ENCODE assay signal across 14 cellular contexts in genomic region chr4:54058171-54058570, GRCh38. TPM values are rescaled to one million over a fixed set of nuclear protein-coding genes. Genes with fewer than 3 reads are reported as not detected.
DNase-seq lines count a peak whose midpoint lies in the region; ATAC-seq, FAIRE-seq and TF ChIP-seq lines count a peak whose summit lies in the region.
"Had no signal": no experiment of that assay in that cellular context is flagged by ENCODE, and none has a peak within 500 bp of the region (broad histone marks: within the 10 kb centered on the region; RNA-seq: fewer than 3 reads in every experiment).

No MANE protein-coding gene starts in this region.

- 0 out of 22 replicates have a peak overlapping the region, but pooled peaks of 1 of the 11 experiments have one; percentile 9 for H3K9ac ChIP-seq in BLaER1 treated with 17β-estradiol and CSF1 and Interleukin-3, amounts not matched to agents 10 nM and 100 nM
- no peak overlapping the region for H3K9ac ChIP-seq in GM12878 (ENCODE audit: control insufficient read depth, insufficient read depth, low read length)

- in situ Hi-C loops in GM12878 (cut with MboI), result no loop called here

- no peak for TF ChIP-seq EP300 in GM12878 (IDR thresholded peaks at IDR 0.05; ENCODE audit: borderline replicate concordance in 1 of 2, control insufficient read depth in 1 of 2, low read depth in 2 of 2, low read length in 2 of 2)

- H3K4me3 ChIP-seq in BLaER1 treated with 17β-estradiol and CSF1 and Interleukin-3, amounts not matched to agents 10 nM and 100 nM, result no peak overlapping the region
- H3K4me3 ChIP-seq in GM12878 (peak overlapping the region; percentile 2; the same call in 1 of the 2 replicates), testis (no peak overlapping the region)

- H3K4me1 Mint-ChIP-seq in IgD-negative memory B cell, result peaks cover 50 to 67% (median 66%) of the 10 kb centered on the region in 3 donors

- BruUV-seq in GM12878 (replicated peaks; lab: Mats Ljungman, UMichigan), result no TSS peak

- POLR2A ChIA-PET in GM12878 (lab: Charles Lee), result interaction anchor here (1.4 kb wide), 1 partner anchor 18 kb away, joined by 4 read pairs; no protein-coding TSS in a partner anchor

- SMC1A ChIA-PET in GM12878 (lab: Charles Lee; ENCODE audit: uncharacterized antibody, unreplicated experiment), result interaction anchor here (1.0 to 2.0 kb wide), 5 partner anchors 9 to 128 kb away, joined by 3 to 6 read pairs (median 4); no protein-coding TSS in a partner anchor

- no peak overlapping the region for H2AFZ ChIP-seq in GM12878 (ENCODE audit: control insufficient read depth, low read depth, low read length)

- no peaks in the 10 kb centered on the region for H3K27me3 Mint-ChIP-seq in IgD-negative memory B cell

- peak overlapping the region; percentile 8 to 88 (median 42) for H3K4me3 Mint-ChIP-seq in IgD-negative memory B cell
- H3K4me3 Mint-ChIP-seq: H9 had no signal

- CTCF ChIA-PET in GM12878 (lab: Yijun Ruan, JAX), result interaction anchor here (0.8 to 2.8 kb wide), 2 partner anchors 8 to 44 kb away, joined by 3 to 11 read pairs; no protein-coding TSS in a partner anchor

- H3K9me3 Mint-ChIP-seq in IgD-negative memory B cell, result no peaks in the 10 kb centered on the region
- H3K9me3 Mint-ChIP-seq: H9 had no signal

- peaks cover 0 to 26% (median 13%) of the 10 kb centered on the region in 11 experiments; a peak in 12 of 22 replicates for H3K36me3 ChIP-seq in BLaER1 treated with 17β-estradiol and CSF1 and Interleukin-3, amounts not matched to agents 10 nM and 100 nM
- H3K36me3 ChIP-seq in GM12878 (ENCODE audit: control insufficient read depth in 2 of 2, insufficient read depth in 2 of 2, low read length in 1 of 2), result no peaks in the 10 kb centered on the region
- H3K36me3 ChIP-seq in testis (ENCODE audit: low read depth, missing control alignments), result no peaks in the 10 kb centered on the region

- no peaks in the 10 kb centered on the region for H3K9me3 ChIP-seq in BLaER1 treated with 17β-estradiol and CSF1 and Interleukin-3, amounts not matched to agents 10 nM and 100 nM (replicated peaks in 1 of 11)
- H3K9me3 ChIP-seq in GM12878 (replicated peaks; ENCODE audit: control insufficient read depth, insufficient read depth, low read length), result no peaks in the 10 kb centered on the region; the same call in 2 of the 3 replicates
- H3K9me3 ChIP-seq in testis, result no peaks in the 10 kb centered on the region

- H3K79me2 ChIP-seq in GM12878 (ENCODE audit: control insufficient read depth, insufficient read depth, low read length), result peaks cover 66% of the 10 kb centered on the region

- H3K27ac ChIP-seq in BLaER1 treated with 17β-estradiol and CSF1 and Interleukin-3, amounts not matched to agents 10 nM and 100 nM, result no peak overlapping the region
- no peak overlapping the region; the same call in 1 of the 2 replicates for H3K27ac ChIP-seq in GM12878 (ENCODE audit: control insufficient read depth, insufficient read depth)
- H3K27ac ChIP-seq in testis, result no peak overlapping the region

- RAD21 ChIA-PET in GM12878 (lab: Charles Lee; ENCODE audit: unreplicated experiment), result no interaction called here

- FAIRE-seq in GM18507 (lab: Jason Lieb, UNC) (peak; percentile 63), GM12878 (lab: Jason Lieb, UNC) (no peak)

- 70% methylated on average over 3 of the region's 3 CpGs for WGBS in GM12878 (ENCODE audit: insufficient coverage, insufficient replicate concordance, low lambda C conversion rate, missing lambda C conversion rate)
- 71 to 73% methylated on average over 3 of the region's 3 CpGs for WGBS in testis, 2 donors

- H3K27ac Mint-ChIP-seq in IgD-negative memory B cell, result peak overlapping the region in 2 of 3 donors; percentile 4 to 12
- H3K27ac Mint-ChIP-seq: H9 had no signal

- ATAC-seq in GM12878, result peak; percentile 62

- intact Hi-C loops in GM12878 (cut with micrococcal nuclease; ENCODE audit: unreplicated experiment), result no loop called here
- intact Hi-C loops in testis (cut with DNase I; ENCODE audit: low total_unique reads), result no loop called here

- H3K4me2 ChIP-seq in BLaER1 treated with 17β-estradiol and CSF1 and Interleukin-3, amounts not matched to agents 10 nM and 100 nM, result peak overlapping the region; percentile 20 to 98 (median 46); a peak in 18 of 22 replicates
- H3K4me2 ChIP-seq in GM12878 (ENCODE audit: control insufficient read depth, insufficient read depth), result peak overlapping the region; percentile 66

- H4K20me1 ChIP-seq in BLaER1 treated with 17β-estradiol and CSF1 and Interleukin-3, amounts not matched to agents 10 nM and 100 nM, result peaks cover 74 to 100% (median 94%) of the 10 kb centered on the region in 11 experiments
- H4K20me1 ChIP-seq in GM12878 (ENCODE audit: control insufficient read depth, insufficient read depth), result no peaks in the 10 kb centered on the region

- TF ChIP-seq CTCF in GM12878 (IDR thresholded peaks at IDR 0.05 in 2 of 3, conservative IDR thresholded peaks at IDR 0.05 in 1 of 3; ENCODE audit: control insufficient read depth in 2 of 3, extremely low read depth in 1 of 3, insufficient read depth in 1 of 3, low read depth in 3 of 3, low read length in 3 of 3) (no peak), testis (IDR thresholded peaks at IDR 0.05) (no peak)

- H3K4me1 ChIP-seq in BLaER1 treated with 17β-estradiol and CSF1 and Interleukin-3, amounts not matched to agents 10 nM and 100 nM, result peaks cover 33 to 82% (median 66%) of the 10 kb centered on the region in 10 experiments
- H3K4me1 ChIP-seq in GM12878 (ENCODE audit: control insufficient read depth, insufficient read depth, low read length) (peaks cover 9% of the 10 kb centered on the region; the same call in 1 of the 2 replicates), testis (peaks cover 23% of the 10 kb centered on the region)

- DNase-seq in GM18507 (ENCODE audit: extremely low spot score, insufficient read length, low read depth) (no peak), GM12878 (ENCODE audit: low read depth, low spot score) (no peak), testis (no peak), NCI-H2171 treated with DMSO at 0.1 percent for 48 hours (lab: John Stamatoyannopoulos, UW) (no peak), germinal center (ENCODE audit: low spot score) (no peak), dermis blood vessel endothelial cell (no peak)
- DNase-seq: AML-193, H9, KBM-7, mesendoderm, NCI-H2029 treated with DMSO at 0.1 percent for 48 hours had no signal

- TF ChIP-seq RAD21 in GM12878 (IDR thresholded peaks at IDR 0.05; ENCODE audit: insufficient read depth, low read depth, low read length), result no peak

- TF ChIP-seq POLR2A in GM12878 (IDR thresholded peaks at IDR 0.05; ENCODE audit: low read depth, low read length) (no peak), testis (IDR thresholded peaks at IDR 0.05) (no peak)

- H3K27me3 ChIP-seq in BLaER1 treated with 17β-estradiol and CSF1 and Interleukin-3, amounts not matched to agents 10 nM and 100 nM, result no peaks in the 10 kb centered on the region
- H3K27me3 ChIP-seq in GM12878 (replicated peaks in 1 of 2; ENCODE audit: control insufficient read depth in 2 of 2, insufficient read depth in 2 of 2, low read length in 1 of 2) (no peaks in the 10 kb centered on the region), testis (no peaks in the 10 kb centered on the region)

- no peaks in the 10 kb centered on the region for H3K36me3 Mint-ChIP-seq in IgD-negative memory B cell

TF ChIP-seq in GM12878, 131 proteins besides CTCF, POLR2A, EP300 and RAD21 (continues in another document):
- TF ChIP-seq DPF2 (IDR thresholded peaks at IDR 0.05), result peak; percentile 26; the same call in 1 of the 2 replicates
- 0 out of 2 replicates have a peak, but pooled peaks have one; percentile 37 for TF ChIP-seq ZNF217 (IDR thresholded peaks at IDR 0.05)

RNA-seq across cellular contexts. Expression of gene CHIC2, which starts 6.2 kb away (rescaled TPM):
- polyA plus RNA-seq in IgD-negative memory B cell, result 43.6 TPM
- total RNA-seq in GM12878 (2013; cell fraction: nucleolus; rRNA removed), result 39.5 and 49.5 TPM in 2 replicates
- 17.6 and 19.1 TPM in 2 replicates for total RNA-seq in GM12878 (2014; rRNA removed)
- 13.6 and 14.2 TPM in 2 replicates for total RNA-seq in GM12878 (2014; rRNA removed; fragmentation: Illumina TruSeq; extraction: Trizol)
- 9.7 and 13.4 TPM in 2 replicates for total RNA-seq in GM12878 (2021)
- polyA plus RNA-seq in GM12878 (2011; ENCODE audit: low read depth), result 5.0 TPM
- 12.1 and 16.2 TPM in 2 replicates for polyA plus RNA-seq in GM12878 (2011; rRNA removed)
- polyA plus RNA-seq in GM12878 (2011; cell fraction: cytosol; rRNA removed), result 6.6 and 7.5 TPM in 2 replicates
- 6.9 and 8.5 TPM in 2 replicates for polyA plus RNA-seq in GM12878 (2011; cell fraction: nucleus; rRNA removed)
- 7.2 and 8.5 TPM in 2 replicates for polyA plus RNA-seq in GM12878 (2012)
- polyA plus RNA-seq in GM12878 (2014; fragmentation: Illumina TruSeq; extraction: Trizol), result 8.1 and 9.8 TPM in 2 replicates
- 1 to 10 TPM in 1 of 2 experiments, under 1 TPM in 1; 0.80 to 2.8 TPM for polyA plus RNA-seq in GM12878 (2014; fragmentation: Nextera tagmentation; extraction: Ambion mirVana)
- 10.2 and 12.3 TPM in 2 replicates for polyA plus RNA-seq in GM12878 (2014; rRNA removed)
- polyA plus RNA-seq in GM12878 (2016; fragmentation: Nextera tagmentation; extraction: Ambion mirVana), result 10 to 100 TPM; 21.9 to 24.4 TPM
- polyA minus RNA-seq in GM12878 (2011; rRNA and poly(A)+ RNA removed), result 6.4 and 7.1 TPM in 2 replicates
- 3.2 and 7.9 TPM in 2 replicates for polyA minus RNA-seq in GM12878 (2011; cell fraction: cytosol; rRNA and poly(A)+ RNA removed)
- polyA minus RNA-seq in GM12878 (2011; cell fraction: nucleus; rRNA and poly(A)+ RNA removed), result 19.0 and 37.2 TPM in 2 replicates
- total RNA-seq in testis, result 100 to 1,000 TPM; 113 to 129 TPM
- 83.4 TPM for polyA plus RNA-seq in testis (ENCODE audit: insufficient read depth, low read depth, low replicate concordance)
- 59.4 and 90.2 TPM in 2 replicates for total RNA-seq in dermis blood vessel endothelial cell

RNA-seq across cellular contexts. Expression of gene GSX2, which starts 41.8 kb away (rescaled TPM):
- polyA plus RNA-seq in IgD-negative memory B cell (1.2 TPM), GM12878 (2011; rRNA removed) (not detected in 2 replicates), GM12878 (2014; fragmentation: Illumina TruSeq; extraction: Trizol) (not detected in 2 replicates), GM12878 (2014; fragmentation: Nextera tagmentation; extraction: Ambion mirVana) (under 1 TPM in 1 of 2 experiments, not detected in 1; 0.04 TPM), GM12878 (2014; rRNA removed) (0.20 and 0.50 TPM in 2 replicates), GM12878 (2016; fragmentation: Nextera tagmentation; extraction: Ambion mirVana) (not detected), testis (ENCODE audit: insufficient read depth, low read depth, low replicate concordance) (1.1 TPM)
- not detected in 2 replicates for total RNA-seq in GM12878 (2013; cell fraction: nucleolus; rRNA removed)
- total RNA-seq in GM12878 (2014; rRNA removed) (0.40 TPM in 1 of 2 replicates, not detected in the other), GM12878 (2014; rRNA removed; fragmentation: Illumina TruSeq; extraction: Trizol) (0.18 and 0.58 TPM in 2 replicates), GM12878 (2021) (0.32 and 0.54 TPM in 2 replicates), testis (1 to 10 TPM; 1.8 to 2.0 TPM), dermis blood vessel endothelial cell (0.33 TPM in 1 of 2 replicates, not detected in the other)
- not detected for polyA plus RNA-seq in GM12878 (2011; ENCODE audit: low read depth)
- polyA plus RNA-seq in GM12878 (2011; cell fraction: cytosol; rRNA removed), result not detected in 2 replicates
- polyA plus RNA-seq in GM12878 (2011; cell fraction: nucleus; rRNA removed), result not detected in 2 replicates
- polyA plus RNA-seq in GM12878 (2012), result not detected in 2 replicates
- polyA minus RNA-seq in GM12878 (2011; rRNA and poly(A)+ RNA removed), result not detected in 2 replicates
- not detected in 2 replicates for polyA minus RNA-seq in GM12878 (2011; cell fraction: cytosol; rRNA and poly(A)+ RNA removed)
- polyA minus RNA-seq in GM12878 (2011; cell fraction: nucleus; rRNA and poly(A)+ RNA removed), result not detected in 2 replicates
- total RNA-seq: H9, posterior vena cava had no signal
